Comparison of ENCODE assay signal across 17 cellular contexts in genomic region chr12:118150625-118151024, GRCh38.
"Had no signal": no experiment of that assay in that cellular context is flagged by ENCODE, and none has a peak within 500 bp of the region (broad histone marks: within the 10 kb centered on the region; RNA-seq: fewer than 3 reads in every experiment).

No MANE protein-coding gene starts in this region.

- DNase-seq: activated CD4-positive, alpha-beta T cell treated with anti-CD3 and anti-CD28 coated beads, Interleukin-2, amount 50 U/mL, for 4 hours; activated CD4-positive, CD25-positive, alpha-beta regulatory T cell; activated naive CD4-positive, alpha-beta T cell treated with anti-CD3 and anti-CD28 coated beads, Interleukin-2, amount 10 ng/mL, durations not matched to agents 7 days and 5 days; effector memory CD4-positive, alpha-beta T cell; kidney; lower lobe of right lung; mucosa of descending colon; SIG-M5; spleen; stimulated activated CD4-positive, alpha-beta T cell treated with anti-CD3 and anti-CD28 coated beads, Interleukin-1b, Interleukin-23, amount 100 ng/mL, for 48 hours; stimulated activated naive CD4-positive, alpha-beta T cell; T-helper 2 cell had no signal

- H3K27me3 Mint-ChIP-seq: activated naive CD4-positive, alpha-beta T cell treated with anti-CD3 and anti-CD28 coated beads, Interleukin-2, amount 10 ng/mL, durations not matched to agents 7 days and 5 days had no signal

- H3K27me3 ChIP-seq: breast epithelium, spleen had no signal

- H3K27ac Mint-ChIP-seq: activated naive CD4-positive, alpha-beta T cell treated with anti-CD3 and anti-CD28 coated beads, Interleukin-2, amount 10 ng/mL, durations not matched to agents 7 days and 5 days; activated T-helper 2 cell treated with anti-CD3 and anti-CD28 coated beads, Interferon-gamma antibody, Interleukin-2, Interleukin-4, amounts not matched to agents 10 μg/mL and 5 μg/mL and 100 μg/mL, durations not matched to agents 14 hours and 24 hours and 36 hours; nephron had no signal

- H3K4me3 ChIP-seq: breast epithelium, lower lobe of right lung, mucosa of descending colon, prostate gland, spleen had no signal

- ATAC-seq: lower lobe of right lung, mucosa of descending colon, sciatic nerve had no signal

- H3K4me1 Mint-ChIP-seq: activated naive CD4-positive, alpha-beta T cell treated with anti-CD3 and anti-CD28 coated beads, Interleukin-2, amount 10 ng/mL, durations not matched to agents 7 days and 5 days; nephron had no signal

- H3K9me3 Mint-ChIP-seq: activated naive CD4-positive, alpha-beta T cell treated with anti-CD3 and anti-CD28 coated beads, Interleukin-2, amount 10 ng/mL, durations not matched to agents 7 days and 5 days; activated T-helper 2 cell treated with anti-CD3 and anti-CD28 coated beads, Interferon-gamma antibody, Interleukin-2, Interleukin-4, amounts not matched to agents 10 μg/mL and 5 μg/mL and 100 μg/mL, durations not matched to agents 14 hours and 24 hours and 36 hours; nephron had no signal

- H3K9me3 ChIP-seq: breast epithelium, lower lobe of right lung, mucosa of descending colon, prostate gland, spleen had no signal

- H3K27ac ChIP-seq: breast epithelium, lower lobe of right lung, prostate gland, spleen had no signal

- H3K4me3 Mint-ChIP-seq: activated naive CD4-positive, alpha-beta T cell treated with anti-CD3 and anti-CD28 coated beads, Interleukin-2, amount 10 ng/mL, durations not matched to agents 7 days and 5 days; nephron had no signal

- H3K4me1 ChIP-seq: breast epithelium, lower lobe of right lung, prostate gland, spleen had no signal

- H3K36me3 ChIP-seq: breast epithelium, prostate gland had no signal
